ENCODE assay signal across 21 cellular contexts in the genomic region with DNA sequence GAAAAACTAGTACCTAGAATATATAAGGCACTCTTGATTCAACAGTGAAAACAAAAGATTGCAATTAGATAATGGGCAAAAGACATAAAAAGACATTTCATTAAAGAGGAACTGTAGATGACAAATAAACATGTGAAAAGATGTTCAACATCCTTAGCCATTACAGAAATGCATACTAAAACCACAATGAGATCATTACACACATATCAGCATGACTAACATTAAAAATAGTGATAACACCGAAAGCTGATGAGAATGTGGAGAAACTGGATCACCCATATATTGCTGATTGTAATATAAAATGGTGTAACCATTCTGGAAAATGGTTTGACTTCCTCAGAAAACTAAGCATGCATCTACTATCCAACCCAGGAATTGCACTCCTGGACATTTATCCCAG.
DNase-seq lines count a peak whose midpoint lies in the region; FAIRE-seq and TF ChIP-seq lines count a peak whose summit lies in the region.
"Had no signal": no experiment of that assay in that cellular context is flagged by ENCODE, and none has a peak within 500 bp of the region (broad histone marks: within the 10 kb centered on the region; RNA-seq: fewer than 3 reads in every experiment).

No MANE protein-coding gene starts in this region.

- TF ChIP-seq CTCF in astrocyte (IDR thresholded peaks at IDR 0.05; ENCODE audit: insufficient read depth, low read depth, low read length) (no peak), fibroblast of mammary gland (conservative IDR thresholded peaks at IDR 0.05; ENCODE audit: control insufficient read depth, insufficient read depth, low read depth, low read length) (no peak)

- no peaks in the 10 kb centered on the region for H3K36me3 Mint-ChIP-seq in astrocyte (ENCODE audit: low read depth, unreplicated experiment)
- H3K36me3 Mint-ChIP-seq: CD4-positive, alpha-beta memory T cell had no signal

- no peak overlapping the region for H4K8ac ChIP-seq in trophoblast cell (ENCODE audit: low read depth, low read length)

- H3K9me3 ChIP-seq in astrocyte (ENCODE audit: insufficient read depth, low read depth, low read length), result no peaks in the 10 kb centered on the region
- H3K9me3 ChIP-seq in trophoblast cell (ENCODE audit: insufficient read depth, low read depth, low read length), result no peaks in the 10 kb centered on the region
- H3K9me3 ChIP-seq: BLaER1 had no signal

- no peak overlapping the region for H2AK5ac ChIP-seq in trophoblast cell (ENCODE audit: low read length)

- H2BK12ac ChIP-seq in trophoblast cell (ENCODE audit: low read length), result no peak overlapping the region

- H3K79me2 ChIP-seq in astrocyte (ENCODE audit: insufficient read depth, low read length) (no peaks in the 10 kb centered on the region), trophoblast cell (ENCODE audit: control insufficient read depth, insufficient read depth, low read length, poor library complexity) (no peaks in the 10 kb centered on the region)

- H3K4me3 ChIP-seq in astrocyte (ENCODE audit: insufficient read depth, low read depth, low read length) (no peak overlapping the region), fibroblast of mammary gland (ENCODE audit: control insufficient read depth, low read depth, low read length) (no peak overlapping the region), trophoblast cell (ENCODE audit: low read depth, low read length) (no peak overlapping the region)
- H3K4me3 ChIP-seq: BLaER1, PC-9 had no signal

- DNase-seq in EH (ENCODE audit: low read depth) (peak; percentile 2), astrocyte (ENCODE audit: low read depth) (peak; percentile 58), fibroblast of mammary gland (ENCODE audit: low read depth) (peak; percentile 49), trophoblast cell (peak; percentile 20 to 90), foreskin melanocyte (no peak), activated T-cell treated with anti-CD3 and anti-CD28 coated beads for 4 hours (no peak), amygdala (lab: John Stamatoyannopoulos, UW) (no peak)
- DNase-seq: CD4-positive, alpha-beta memory T cell; DMS53; KBM-7; MV-4-11; NCI-H1417 treated with DMSO at 0.1 percent for 48 hours; NCI-H187 treated with DMSO at 0.1 percent for 48 hours; NCI-H226; NCI-H524 treated with DMSO at 0.1 percent for 48 hours; PC-9; SIG-M5 had no signal

- no peaks in the 10 kb centered on the region for H3K27me3 Mint-ChIP-seq in astrocyte (ENCODE audit: low read depth, unreplicated experiment)

- no peak overlapping the region for H4K12ac ChIP-seq in trophoblast cell (ENCODE audit: low read depth, low read length)

- H2BK120ac ChIP-seq in trophoblast cell (ENCODE audit: insufficient read depth, low read length, poor library complexity), result no peak overlapping the region

- H3K18ac ChIP-seq in trophoblast cell (ENCODE audit: low read length), result no peak overlapping the region

- H2AFZ ChIP-seq in astrocyte (ENCODE audit: low read depth, low read length) (no peak overlapping the region), trophoblast cell (ENCODE audit: insufficient read depth, low read length, poor library complexity) (no peak overlapping the region)
- H2AFZ ChIP-seq: PC-9 had no signal

- no peaks in the 10 kb centered on the region for H3K9me3 Mint-ChIP-seq in astrocyte (ENCODE audit: unreplicated experiment)

- H3K27ac ChIP-seq in astrocyte (ENCODE audit: low read depth, low read length) (no peak overlapping the region), trophoblast cell (ENCODE audit: low read depth, low read length) (no peak overlapping the region)
- H3K27ac ChIP-seq: BLaER1, PC-9, RWPE1 had no signal

- H3K9ac ChIP-seq in astrocyte (ENCODE audit: low read length) (no peak overlapping the region), trophoblast cell (ENCODE audit: low read length) (no peak overlapping the region)
- H3K9ac ChIP-seq: BLaER1 had no signal

- no peak overlapping the region for H3K14ac ChIP-seq in trophoblast cell (ENCODE audit: low read length)

- H3K4me2 ChIP-seq in astrocyte (ENCODE audit: low read length) (no peak overlapping the region), trophoblast cell (ENCODE audit: low read length) (no peak overlapping the region)
- H3K4me2 ChIP-seq: BLaER1, PC-9 had no signal

- no peaks in the 10 kb centered on the region for H3K4me1 ChIP-seq in astrocyte (ENCODE audit: insufficient read depth, low read length)
- H3K4me1 ChIP-seq in trophoblast cell (ENCODE audit: control insufficient read depth in 1 of 2, insufficient read depth in 2 of 2, low read length in 2 of 2), result no peaks in the 10 kb centered on the region
- H3K4me1 ChIP-seq: BLaER1 had no signal

- no peak overlapping the region for H3K4ac ChIP-seq in trophoblast cell (ENCODE audit: low read depth, low read length)

- H2BK5ac ChIP-seq in trophoblast cell (ENCODE audit: low read depth, low read length, poor library complexity), result no peak overlapping the region

- H3K27me3 ChIP-seq in astrocyte (ENCODE audit: insufficient read depth, low read length) (no peaks in the 10 kb centered on the region), trophoblast cell (ENCODE audit: insufficient read depth, low read length) (no peaks in the 10 kb centered on the region)
- H3K27me3 ChIP-seq: BLaER1 had no signal

- no peak overlapping the region for H3K4me3 Mint-ChIP-seq in astrocyte (ENCODE audit: unreplicated experiment)
- H3K4me3 Mint-ChIP-seq: CD4-positive, alpha-beta memory T cell had no signal

- no peaks in the 10 kb centered on the region for H3K4me1 Mint-ChIP-seq in astrocyte (ENCODE audit: low read depth, unreplicated experiment)
- H3K4me1 Mint-ChIP-seq: CD4-positive, alpha-beta memory T cell had no signal

- H4K20me1 ChIP-seq in astrocyte (ENCODE audit: insufficient read depth, low read length), result no peaks in the 10 kb centered on the region
- H4K20me1 ChIP-seq: BLaER1 had no signal

- no peak overlapping the region for H4K91ac ChIP-seq in trophoblast cell (ENCODE audit: low read depth, low read length)

- H3K36me3 ChIP-seq in astrocyte (ENCODE audit: insufficient read depth, low read length) (no peaks in the 10 kb centered on the region), trophoblast cell (ENCODE audit: control insufficient read depth in 1 of 2, insufficient read depth in 2 of 2, low read length in 2 of 2) (no peaks in the 10 kb centered on the region)
- H3K36me3 ChIP-seq: BLaER1 had no signal

- no peak for FAIRE-seq in astrocyte (lab: Jason Lieb, UNC)
- FAIRE-seq: GM12891, GM18507 had no signal

- no peak overlapping the region for H3K27ac Mint-ChIP-seq in astrocyte (ENCODE audit: unreplicated experiment)
- H3K27ac Mint-ChIP-seq: CD4-positive, alpha-beta memory T cell had no signal

- H3K23ac ChIP-seq in trophoblast cell (ENCODE audit: low read length), result no peak overlapping the region

- no CpG with 5 or more reads among the region's 1 CpG for WGBS in trophoblast cell (ENCODE audit: extremely low coverage, insufficient coverage, insufficient read length)

- no peaks in the 10 kb centered on the region for H3K79me1 ChIP-seq in trophoblast cell (ENCODE audit: low read length)

Comparison
In these comparisons a context has a peak if more than half of its experiments do, and no peak if none do; other contexts are left out.
1. DNase-seq: peak in EH (single experiment), astrocyte (single experiment), fibroblast of mammary gland (single experiment) and trophoblast cell (2 of 2); none in foreskin melanocyte (single experiment), activated T-cell treated with anti-CD3 and anti-CD28 coated beads for 4 hours (single experiment) and amygdala (0 of 56).